20 cellular contexts compared by ENCODE assay signal in the genomic region with DNA sequence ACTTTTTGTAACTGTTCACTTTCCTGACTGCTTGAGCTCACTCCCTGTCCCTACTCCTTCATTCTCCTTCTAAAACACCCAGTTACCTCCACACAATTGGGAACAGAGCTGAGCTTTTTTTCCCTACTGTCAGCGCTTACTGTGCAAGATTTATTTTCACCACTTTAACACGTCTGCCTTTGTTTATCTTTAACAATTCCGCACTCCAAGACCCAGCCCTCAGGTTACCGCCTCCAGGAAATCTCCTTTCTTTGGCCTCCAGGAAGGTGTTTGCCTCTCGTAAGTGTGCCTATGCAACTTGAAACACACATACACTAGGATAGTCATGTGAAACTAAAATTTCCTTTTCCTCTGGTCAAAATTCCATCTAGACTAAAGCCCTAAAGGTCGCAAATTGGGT.
DNase-seq lines count a peak whose midpoint lies in the region; ATAC-seq and TF ChIP-seq lines count a peak whose summit lies in the region.
"Had no signal": no experiment of that assay in that cellular context is flagged by ENCODE, and none has a peak within 500 bp of the region (broad histone marks: within the 10 kb centered on the region; RNA-seq: fewer than 3 reads in every experiment).

No MANE protein-coding gene starts in this region.

- no peak for TF ChIP-seq CTCF in WERI-Rb-1 (IDR thresholded peaks at IDR 0.05; ENCODE audit: low read depth, low read length)

- no peaks in the 10 kb centered on the region for H3K27me3 ChIP-seq in ACC112 (ENCODE audit: insufficient read depth, low read length)
- no peaks in the 10 kb centered on the region for H3K27me3 ChIP-seq in WERI-Rb-1 (ENCODE audit: insufficient read depth, low read depth, severe bottlenecking)
- H3K27me3 ChIP-seq: spleen, thyroid gland had no signal

- H3K4me3 ChIP-seq in ACC112 (ENCODE audit: low read depth, low read length): no peak overlapping the region
- H3K4me3 ChIP-seq in WERI-Rb-1 (ENCODE audit: low read depth, low read length): no peak overlapping the region
- H3K4me3 ChIP-seq: HAP-1, spleen, thyroid gland had no signal

- peaks cover 29% of the 10 kb centered on the region for H3K4me1 ChIP-seq in ACC112 (ENCODE audit: control insufficient read depth, insufficient read depth, low read length, unreplicated experiment)
- H3K4me1 ChIP-seq: HAP-1, parathyroid adenoma, thyroid gland had no signal

- no peaks in the 10 kb centered on the region for H3K9me3 ChIP-seq in WERI-Rb-1 (ENCODE audit: severe bottlenecking)
- H3K9me3 ChIP-seq: HAP-1, spleen, thyroid gland had no signal

- H2AFZ ChIP-seq in ACC112 (ENCODE audit: low read length, unreplicated experiment): no peak overlapping the region
- H2AFZ ChIP-seq: parathyroid adenoma had no signal

- H3K79me2 ChIP-seq in ACC112 (ENCODE audit: control insufficient read depth, insufficient read depth, low read length, unreplicated experiment): no peaks in the 10 kb centered on the region
- H3K79me2 ChIP-seq: parathyroid adenoma had no signal

- DNase-seq in amniotic epithelial cell (ENCODE audit: low read depth) (peak; percentile 14), renal cortical epithelial cell (ENCODE audit: low read depth) (peak; percentile 16), SW480 (ENCODE audit: low spot score) (no peak), WERI-Rb-1 (no peak)
- DNase-seq: activated CD8-positive, alpha-beta memory T cell treated with anti-CD3 and anti-CD28 coated beads for 24 hours; CD4-positive, CD25-positive, alpha-beta regulatory T cell; central memory CD4-positive, alpha-beta T cell; DMS79 treated with DMSO at 0.1 percent for 48 hours; effector memory CD8-positive, alpha-beta T cell; NCI-H446 treated with DMSO at 0.1 percent for 48 hours; SHP77 treated with DMSO at 0.1 percent for 48 hours; spleen; T-helper 2 cell; thyroid gland had no signal

- ATAC-seq in esophagus mucosa (peak; percentile 43), HG02610 (IDR thresholded peaks at IDR 0.05; ENCODE audit: unreplicated experiment) (no peak), HG02938 (IDR thresholded peaks at IDR 0.05; ENCODE audit: unreplicated experiment) (no peak)
- ATAC-seq: effector memory CD8-positive, alpha-beta T cell had no signal

- no peaks in the 10 kb centered on the region for H3K36me3 ChIP-seq in ACC112 (ENCODE audit: insufficient read depth, low read length)
- no peaks in the 10 kb centered on the region for H3K36me3 ChIP-seq in WERI-Rb-1
- H3K36me3 ChIP-seq: HAP-1, spleen, thyroid gland had no signal

- H3K27ac ChIP-seq in ACC112 (ENCODE audit: low read depth, low read length) (peak overlapping the region; percentile 90), WERI-Rb-1 (no peak overlapping the region)
- H3K27ac ChIP-seq: parathyroid adenoma, spleen, thyroid gland had no signal

Comparison
In these comparisons a context has a peak if more than half of its experiments do, and no peak if none do; other contexts are left out.
1. DNase-seq: peak in amniotic epithelial cell (single experiment) and renal cortical epithelial cell (single experiment); none in SW480 (single experiment) and WERI-Rb-1 (single experiment).